In the genomic region with DNA sequence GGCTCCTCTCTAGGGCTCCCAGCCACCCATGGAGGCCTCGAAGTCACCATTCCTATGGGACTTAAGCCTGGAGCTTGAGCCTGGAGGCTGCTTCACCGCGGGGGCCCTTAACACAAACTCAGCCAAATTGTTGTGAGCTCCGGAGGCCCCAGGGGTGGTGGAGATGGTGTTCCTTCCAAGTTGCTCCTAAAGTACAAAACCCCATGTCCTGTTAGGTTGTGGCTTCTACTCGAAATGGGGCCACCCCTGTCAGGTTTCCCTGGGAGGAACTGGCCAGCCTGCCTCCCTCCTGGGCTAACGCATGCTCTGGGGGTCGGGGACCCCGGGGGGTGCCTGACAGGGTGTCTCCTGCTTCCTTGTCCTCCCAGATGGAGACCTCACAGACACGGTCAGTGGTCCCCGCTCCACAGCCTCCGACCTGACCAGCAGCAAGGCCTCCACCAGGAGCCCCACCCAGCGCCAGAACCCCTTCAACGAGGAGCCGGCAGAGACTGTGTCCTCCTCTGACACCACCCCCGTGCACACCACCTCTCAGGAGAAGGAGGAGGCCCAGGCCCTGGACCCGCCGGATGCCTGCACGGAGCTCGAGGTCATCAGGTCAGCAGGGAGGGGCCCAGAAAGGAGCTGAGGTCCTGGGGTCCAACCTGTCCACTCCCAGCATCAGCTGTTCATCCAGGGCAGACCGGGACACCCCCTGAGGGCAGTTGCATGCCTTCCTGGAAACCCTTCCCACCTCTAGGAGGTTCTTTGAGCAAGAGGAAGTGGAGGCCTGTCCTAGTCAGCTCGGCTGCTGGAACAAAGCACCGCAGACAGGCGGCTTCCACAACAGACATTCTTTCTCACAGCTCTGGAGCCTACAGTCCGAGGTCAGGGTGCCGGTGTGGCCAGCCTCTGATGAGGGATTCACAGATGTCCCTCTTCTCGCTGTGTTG, we compare ENCODE assay signal across 18 cellular contexts. TPM values are rescaled to one million over a fixed set of nuclear protein-coding genes. Genes with fewer than 3 reads are reported as not detected.
DNase-seq lines count a peak whose midpoint lies in the region; ATAC-seq and TF ChIP-seq lines count a peak whose summit lies in the region.
"Had no signal": no experiment of that assay in that cellular context is flagged by ENCODE, and none has a peak within 500 bp of the region (broad histone marks: within the 10 kb centered on the region; RNA-seq: fewer than 3 reads in every experiment).

No MANE protein-coding gene starts in this region.

- CTCF ChIA-PET in activated naive CD4-positive, alpha-beta T cell treated with anti-CD3 and anti-CD28 coated beads for 36 hours (lab: Charles Lee) = no interaction called here

- H3K27me3 Mint-ChIP-seq in HFFc6 (ENCODE audit: insufficient read depth) = peaks cover 2% of the 10 kb centered on the region; the same call in 1 of the 2 replicates
- no peaks in the 10 kb centered on the region for H3K27me3 Mint-ChIP-seq in central memory CD8-positive, alpha-beta T cell
- H3K27me3 Mint-ChIP-seq in memory B cell = no peaks in the 10 kb centered on the region
- no peaks in the 10 kb centered on the region for H3K27me3 Mint-ChIP-seq in activated naive CD4-positive, alpha-beta T cell treated with anti-CD3 and anti-CD28 coated beads for 36 hours (ENCODE audit: low read depth)
- no peaks in the 10 kb centered on the region for H3K27me3 Mint-ChIP-seq in type B pancreatic cell
- H3K27me3 Mint-ChIP-seq: CD4-positive, CD25-positive, alpha-beta regulatory T cell had no signal

- H3K4me3 Mint-ChIP-seq in HFFc6 (no peak overlapping the region), memory B cell (no peak overlapping the region), type B pancreatic cell (no peak overlapping the region)
- H3K4me3 Mint-ChIP-seq in central memory CD8-positive, alpha-beta T cell = peak overlapping the region; percentile 20
- no peak overlapping the region for H3K4me3 Mint-ChIP-seq in activated naive CD4-positive, alpha-beta T cell treated with anti-CD3 and anti-CD28 coated beads for 36 hours
- H3K4me3 Mint-ChIP-seq: CD4-positive, CD25-positive, alpha-beta regulatory T cell had no signal

- H3K4me3 ChIP-seq in gastrocnemius medialis = no peak overlapping the region
- H3K4me3 ChIP-seq in HAP-1 = no peak overlapping the region
- H3K4me3 ChIP-seq: SK-N-MC had no signal

- TF ChIP-seq CTCF in HFFc6 (IDR thresholded peaks at IDR 0.05) (no peak), gastrocnemius medialis (IDR thresholded peaks at IDR 0.05 in 4 of 5, conservative IDR thresholded peaks at IDR 0.05 in 1 of 5) (no peak), type B pancreatic cell (conservative IDR thresholded peaks at IDR 0.05) (no peak)

- H3K9me3 Mint-ChIP-seq in HFFc6 (no peaks in the 10 kb centered on the region), memory B cell (no peaks in the 10 kb centered on the region), type B pancreatic cell (no peaks in the 10 kb centered on the region)
- H3K9me3 Mint-ChIP-seq in central memory CD8-positive, alpha-beta T cell = no peaks in the 10 kb centered on the region
- H3K9me3 Mint-ChIP-seq in activated naive CD4-positive, alpha-beta T cell treated with anti-CD3 and anti-CD28 coated beads for 36 hours = no peaks in the 10 kb centered on the region
- H3K9me3 Mint-ChIP-seq: CD4-positive, CD25-positive, alpha-beta regulatory T cell had no signal

- H3K36me3 Mint-ChIP-seq in HFFc6 (ENCODE audit: low read depth) = peaks cover 16% of the 10 kb centered on the region; the same call in 1 of the 2 replicates
- H3K36me3 Mint-ChIP-seq in central memory CD8-positive, alpha-beta T cell (ENCODE audit: insufficient read depth) = peaks cover 34% of the 10 kb centered on the region
- H3K36me3 Mint-ChIP-seq in memory B cell = peaks cover 28% of the 10 kb centered on the region
- H3K36me3 Mint-ChIP-seq in activated naive CD4-positive, alpha-beta T cell treated with anti-CD3 and anti-CD28 coated beads for 36 hours (ENCODE audit: low read depth) = peaks cover 8% of the 10 kb centered on the region
- H3K36me3 Mint-ChIP-seq in type B pancreatic cell = peaks cover 4% of the 10 kb centered on the region

- H3K27ac Mint-ChIP-seq in HFFc6 (peak overlapping the region; percentile 23; the same call in 1 of the 2 replicates), memory B cell (peak overlapping the region; percentile 70), type B pancreatic cell (no peak overlapping the region)
- no peak overlapping the region for H3K27ac Mint-ChIP-seq in central memory CD8-positive, alpha-beta T cell (ENCODE audit: low read depth)
- H3K27ac Mint-ChIP-seq in activated naive CD4-positive, alpha-beta T cell treated with anti-CD3 and anti-CD28 coated beads for 36 hours = no peak overlapping the region

- H3K4me1 ChIP-seq in gastrocnemius medialis (peaks cover 44 to 50% of the 10 kb centered on the region in 2 donors), HAP-1 (no peaks in the 10 kb centered on the region)

- H3K4me1 Mint-ChIP-seq in HFFc6 (ENCODE audit: low read depth) (peaks cover 13% of the 10 kb centered on the region), memory B cell (no peaks in the 10 kb centered on the region), type B pancreatic cell (ENCODE audit: unreplicated experiment) (no peaks in the 10 kb centered on the region)
- no peaks in the 10 kb centered on the region for H3K4me1 Mint-ChIP-seq in central memory CD8-positive, alpha-beta T cell
- H3K4me1 Mint-ChIP-seq in activated naive CD4-positive, alpha-beta T cell treated with anti-CD3 and anti-CD28 coated beads for 36 hours (ENCODE audit: low read depth) = no peaks in the 10 kb centered on the region

- peak overlapping the region; percentile 90 to 96 (median 94) for H3K27ac ChIP-seq in gastrocnemius medialis
- H3K27ac ChIP-seq: SK-N-MC had no signal

- intact Hi-C loops in gastrocnemius medialis (cut with DNase I; ENCODE audit: low total_unique reads) = no loop called here
- intact Hi-C loops in activated naive CD4-positive, alpha-beta T cell treated with anti-CD3 and anti-CD28 coated beads for 36 hours (cut with micrococcal nuclease) = no loop called here

- H3K27me3 ChIP-seq in gastrocnemius medialis = no peaks in the 10 kb centered on the region
- no peaks in the 10 kb centered on the region for H3K27me3 ChIP-seq in HAP-1 (ENCODE audit: low read depth)

- no peak for TF ChIP-seq POLR2A in gastrocnemius medialis (IDR thresholded peaks at IDR 0.05)

- peaks cover 0 to 73% of the 10 kb centered on the region in 2 donors for H3K36me3 ChIP-seq in gastrocnemius medialis
- peaks cover 22% of the 10 kb centered on the region for H3K36me3 ChIP-seq in HAP-1 (replicated peaks)

- no peaks in the 10 kb centered on the region for H3K9me3 ChIP-seq in gastrocnemius medialis
- no peaks in the 10 kb centered on the region for H3K9me3 ChIP-seq in HAP-1

- no peak for ATAC-seq in central memory CD8-positive, alpha-beta T cell (replicated peaks; ENCODE audit: extremely low read depth, poor library complexity, severe bottlenecking)
- ATAC-seq in memory B cell (ENCODE audit: low read depth) (no peak), gastrocnemius medialis (no peak), HG02588 (IDR thresholded peaks at IDR 0.05; ENCODE audit: unreplicated experiment) (no peak)
- ATAC-seq: PC-3 had no signal

- in situ Hi-C loops in gastrocnemius medialis (cut with MboI; ENCODE audit: low sequenced_read_pairs in 4 of 4) = loop anchor here in 1 of 4 donors (25.0 kb wide), 1 partner anchor 138 kb away; a partner anchor contains a TSS
- in situ Hi-C loops in HAP-1 (cut with MboI; ENCODE audit: low sequenced_read_pairs) = no loop called here

- no peak for DNase-seq in HFFc6
- DNase-seq in central memory CD8-positive, alpha-beta T cell (ENCODE audit: low spot score in 2 of 2) = no peak
- no peak for DNase-seq in memory B cell (ENCODE audit: low spot score in 2 of 2)
- no peak for DNase-seq in gastrocnemius medialis
- no peak for DNase-seq in activated naive CD4-positive, alpha-beta T cell treated with anti-CD3 and anti-CD28 coated beads for 36 hours
- DNase-seq in HAP-1 (ENCODE audit: low spot score in 2 of 2) = no peak
- no peak for DNase-seq in type B pancreatic cell (ENCODE audit: extremely low spot score, unreplicated experiment)
- DNase-seq: AML-193; Calu3; CD4-positive, CD25-positive, alpha-beta regulatory T cell; DMS79; KBM-7; NCI-H1048; NCI-H146; NCI-H345; PC-3 had no signal

RNA-seq across cellular contexts. Expression of a gene that starts 10.8 kb away (rescaled TPM):
- under 1 TPM; 0.26 to 0.68 (median 0.43) TPM for total RNA-seq in HFFc6 (2021; fragmentation: NEBNext Ultra II Directional; extraction: Animal tissue kit (Norgen Biotek cat#: 25700))
- 10 to 100 TPM in 3 of 4 donors, 1 to 10 TPM in 1; 7.8 to 17.2 (median 13.8) TPM for total RNA-seq in gastrocnemius medialis
- total RNA-seq in activated naive CD4-positive, alpha-beta T cell treated with anti-CD3 and anti-CD28 coated beads for 36 hours = under 1 TPM; 0.43 to 0.74 TPM
- 2.4 and 3.8 TPM in 2 replicates for total RNA-seq in type B pancreatic cell (ENCODE audit: low replicate concordance)

RNA-seq across cellular contexts. Expression of a gene that starts 17.1 kb away (rescaled TPM):
- not detected for total RNA-seq in HFFc6 (2021; fragmentation: NEBNext Ultra II Directional; extraction: Animal tissue kit (Norgen Biotek cat#: 25700))
- total RNA-seq in gastrocnemius medialis = under 1 TPM in 1 of 4 donors, not detected in 3; 0.33 TPM
- total RNA-seq in activated naive CD4-positive, alpha-beta T cell treated with anti-CD3 and anti-CD28 coated beads for 36 hours = not detected
- total RNA-seq in type B pancreatic cell (ENCODE audit: low replicate concordance) = 1.1 TPM in 2 replicates
- total RNA-seq: Calu3; CD4-positive, CD25-positive, alpha-beta regulatory T cell; PC-3 had no signal

RNA-seq across cellular contexts. Expression of a gene that starts 33.4 kb away (rescaled TPM):
- total RNA-seq in HFFc6 (2021; fragmentation: NEBNext Ultra II Directional; extraction: Animal tissue kit (Norgen Biotek cat#: 25700)) = 100 to 1,000 TPM in 4 of 6 experiments, 10 to 100 TPM in 2; 98.4 to 127 (median 110) TPM
- total RNA-seq in gastrocnemius medialis (1 to 10 TPM; 1.4 to 3.9 (median 3.8) TPM), type B pancreatic cell (ENCODE audit: low replicate concordance) (78.3 and 182 TPM in 2 replicates)
- not detected for total RNA-seq in activated naive CD4-positive, alpha-beta T cell treated with anti-CD3 and anti-CD28 coated beads for 36 hours
- total RNA-seq: CD4-positive, CD25-positive, alpha-beta regulatory T cell had no signal

RNA-seq across cellular contexts. Expression of a gene that starts 41.1 kb away (rescaled TPM):
- total RNA-seq in HFFc6 (2021; fragmentation: NEBNext Ultra II Directional; extraction: Animal tissue kit (Norgen Biotek cat#: 25700)) = 10 to 100 TPM; 61.5 to 70.5 (median 66.0) TPM
- total RNA-seq in gastrocnemius medialis = 100 to 1,000 TPM in 3 of 4 donors, 10 to 100 TPM in 1; 86.7 to 170 (median 144) TPM
- 10 to 100 TPM; 44.2 to 48.3 TPM for total RNA-seq in activated naive CD4-positive, alpha-beta T cell treated with anti-CD3 and anti-CD28 coated beads for 36 hours
- total RNA-seq in type B pancreatic cell (ENCODE audit: low replicate concordance) = 54.9 and 57.5 TPM in 2 replicates

Comparison
In these comparisons a context has a peak if more than half of its experiments do, and no peak if none do; other contexts are left out.
1. H3K27ac Mint-ChIP-seq: peak in HFFc6 (single experiment) and memory B cell (single experiment); none in central memory CD8-positive, alpha-beta T cell (single experiment), activated naive CD4-positive, alpha-beta T cell treated with anti-CD3 and anti-CD28 coated beads for 36 hours (single experiment) and type B pancreatic cell (single experiment).
2. RNA of a gene that starts 33.4 kb away (total RNA-seq): 98.4 to 127 TPM in HFFc6 and 78.3 to 182 TPM in type B pancreatic cell; 1.4 to 3.9 TPM in gastrocnemius medialis and not detected in activated naive CD4-positive, alpha-beta T cell treated with anti-CD3 and anti-CD28 coated beads for 36 hours; every median in the first group is over 10 times any median in the second.